1 cellular context compared by ENCODE assay signal in genomic region chr15:83446904-83447708, GRCh38.
TF ChIP-seq lines count a peak whose summit lies in the region.

Gene SH3GL3, plus strand, starts transcription at chr15:83447341. Its CDS starts 193 bp downstream, at chr15:83447534.

TF ChIP-seq in IMR-90, 13 proteins besides CTCF, POLR2A, EP300 and RAD21:
- TF ChIP-seq MXI1 (IDR thresholded peaks at IDR 0.05; ENCODE audit: borderline replicate concordance, low read depth, low read length) (0 out of 2 replicates have a peak, but pooled peaks have one; percentile 19), BHLHE40 (IDR thresholded peaks at IDR 0.05; ENCODE audit: low read depth, low read length) (peak; percentile 38; the same call in 1 of the 2 replicates), RFX5 (IDR thresholded peaks at IDR 0.05; ENCODE audit: low read depth, low read length) (no peak)
